In genomic region chr15:35741395-35741794, GRCh38 we compare ENCODE assay signal across 18 cellular contexts.
"Had no signal": no experiment of that assay in that cellular context is flagged by ENCODE, and none has a peak within 500 bp of the region (broad histone marks: within the 10 kb centered on the region; RNA-seq: fewer than 3 reads in every experiment).

No MANE protein-coding gene starts in this region.

- H2AFZ ChIP-seq: PC-9 had no signal

- H3K4me2 ChIP-seq: PC-9 had no signal

- DNase-seq: KBM-7; MV-4-11; NCI-H1048; NCI-H1105; NCI-H1417; NCI-H1436 treated with DMSO at 0.1 percent for 48 hours; NCI-H187 treated with DMSO at 0.1 percent for 48 hours; NCI-H2029 treated with DMSO at 0.1 percent for 48 hours; NCI-H510A treated with DMSO at 0.1 percent for 48 hours; NCI-H526; NCI-H82; NK-92 treated with Interleukin-12 subunit alpha and Interleukin-12 subunit beta, amount 100 ng/mL, for 24 hours; OCI-M1; PC-9; Peyer's patch; SW 1271; T-cell had no signal

- H3K4me1 ChIP-seq: Peyer's patch had no signal

- H3K27ac ChIP-seq: PC-9, Peyer's patch had no signal

- H3K9me3 ChIP-seq: Peyer's patch had no signal

- H3K36me3 ChIP-seq: Peyer's patch had no signal

- H3K4me3 ChIP-seq: PC-9, Peyer's patch had no signal

- ATAC-seq: Right ventricle myocardium inferior, T-cell had no signal

- H3K27me3 ChIP-seq: Peyer's patch had no signal
